ENCODE assay signal across 8 cellular contexts in genomic region chr16:30052671-30053372, GRCh38. TPM values are rescaled to one million over a fixed set of nuclear protein-coding genes. Genes with fewer than 3 reads are reported as not detected.
DNase-seq lines count a peak whose midpoint lies in the region; ATAC-seq and TF ChIP-seq lines count a peak whose summit lies in the region.

No MANE protein-coding gene starts in this region.

- peak; percentile 44 for TF ChIP-seq POLR2A in GM15510 (IDR thresholded peaks at IDR 0.05; ENCODE audit: borderline replicate concordance, extremely low read depth, insufficient read length)

- peak; percentile 77 for DNase-seq in NCI-H446 treated with DMSO at 0.1 percent for 48 hours (lab: John Stamatoyannopoulos, UW)
- peak; percentile 82 for DNase-seq in activated CD4-positive, alpha-beta T cell treated with anti-CD3 and anti-CD28 coated beads for 1 hour
- peak; percentile 94 for DNase-seq in cerebellum (ENCODE audit: low spot score)
- peak; percentile 92 for DNase-seq in kidney tubule cell (ENCODE audit: low spot score)
- DNase-seq in stimulated activated CD4-positive, alpha-beta T cell treated with anti-CD3 and anti-CD28 coated beads, Interleukin-15, amount 100 ng/mL, for 24 hours, result peak; percentile 96

- ATAC-seq in HG03342 (IDR thresholded peaks at IDR 0.05; ENCODE audit: unreplicated experiment) (peak; percentile 69), GM21786 (IDR thresholded peaks at IDR 0.05; ENCODE audit: unreplicated experiment) (no peak)

RNA-seq across cellular contexts. Expression of gene ALDOA, which starts 12.7 kb away (rescaled TPM):
- total RNA-seq in cerebellum, result 61.7 TPM

RNA-seq across cellular contexts. Expression of gene TLCD3B, which starts 21.8 kb away (rescaled TPM):
- total RNA-seq in cerebellum, result 15.6 TPM

RNA-seq across cellular contexts. Expression of gene PPP4C, which starts 23.0 kb away (rescaled TPM):
- total RNA-seq in cerebellum, result 56.4 TPM

RNA-seq across cellular contexts. Expression of gene C16orf92, which starts 29.8 kb away (rescaled TPM):
- not detected for total RNA-seq in cerebellum

RNA-seq across cellular contexts. Expression of gene TBX6, which starts 38.9 kb away (rescaled TPM):
- total RNA-seq in cerebellum, result 0.45 TPM
